Comparison of ENCODE assay signal across 22 cellular contexts in genomic region chr2:164847291-164847690, GRCh38.
"Had no signal": no experiment of that assay in that cellular context is flagged by ENCODE, and none has a peak within 500 bp of the region (broad histone marks: within the 10 kb centered on the region; RNA-seq: fewer than 3 reads in every experiment).

No MANE protein-coding gene starts in this region.

- ATAC-seq: gastrocnemius medialis; heart right ventricle; left cardiac atrium; right cardiac atrium; stimulated activated effector memory CD8-positive, alpha-beta T cell treated with anti-CD3 and anti-CD28 coated beads, Interleukin-12 subunit alpha, Interleukin-12 subunit beta, amount 100 ng/mL, for 72 hours; stimulated activated naive CD8-positive, alpha-beta T cell treated with anti-CD3 and anti-CD28 coated beads, Interleukin-15, Interleukin-2, amounts not matched to agents 100 U/mL and 50 U/mL, for 24 hours had no signal

- H3K36me3 ChIP-seq: colonic mucosa, gastrocnemius medialis, heart right ventricle, left ventricle myocardium inferior, lower lobe of right lung, pancreas, tibial artery, upper lobe of left lung, uterus had no signal

- H3K27me3 ChIP-seq: colonic mucosa, gastrocnemius medialis, pancreas, tibial artery, upper lobe of left lung, uterus had no signal

- H3K4me1 ChIP-seq: colonic mucosa, uterus had no signal

- H3K9me3 Mint-ChIP-seq: naive B cell; nephron; stimulated activated effector memory CD8-positive, alpha-beta T cell treated with anti-CD3 and anti-CD28 coated beads, Interleukin-12 subunit alpha, Interleukin-12 subunit beta, amount 100 ng/mL, for 72 hours had no signal

- H3K27me3 Mint-ChIP-seq: naive B cell, progenitor cell of endocrine pancreas had no signal

- H3K9me3 ChIP-seq: colonic mucosa, gastrocnemius medialis, heart right ventricle, left ventricle myocardium inferior, lower lobe of right lung, pancreas, tibial artery, upper lobe of left lung, uterus had no signal

- H3K36me3 Mint-ChIP-seq: naive B cell; stimulated activated effector memory CD8-positive, alpha-beta T cell treated with anti-CD3 and anti-CD28 coated beads, Interleukin-12 subunit alpha, Interleukin-12 subunit beta, amount 100 ng/mL, for 72 hours had no signal

- H3K4me3 ChIP-seq: colonic mucosa, gastrocnemius medialis, heart right ventricle, left ventricle myocardium inferior, lower lobe of right lung, pancreas, tibial artery, upper lobe of left lung, uterus had no signal

- H3K27ac ChIP-seq: colonic mucosa, gastrocnemius medialis, heart right ventricle, left ventricle myocardium inferior, lower lobe of right lung, tibial artery, upper lobe of left lung, uterus had no signal

- H3K4me3 Mint-ChIP-seq: naive B cell; nephron; stimulated activated effector memory CD8-positive, alpha-beta T cell treated with anti-CD3 and anti-CD28 coated beads, Interleukin-12 subunit alpha, Interleukin-12 subunit beta, amount 100 ng/mL, for 72 hours had no signal

- DNase-seq: colonic mucosa; dermis blood vessel endothelial cell; gastrocnemius medialis; heart right ventricle; islet precursor cell; left cardiac atrium; left ventricle myocardium inferior; lower lobe of right lung; naive B cell; occipital lobe; pancreas; right cardiac atrium; small intestine; stimulated activated CD4-positive, alpha-beta T cell treated with anti-CD3 and anti-CD28 coated beads, Interleukin-4, amount 100 ng/mL, for 1 hour; stimulated activated CD8-positive, alpha-beta memory T cell treated with anti-CD3 and anti-CD28 coated beads, Interleukin-4, amount 100 ng/mL, for 48 hours; stimulated activated naive CD8-positive, alpha-beta T cell treated with anti-CD3 and anti-CD28 coated beads, Interleukin-15, Interleukin-2, amounts not matched to agents 100 U/mL and 50 U/mL, for 24 hours; tibial artery; upper lobe of left lung; uterus had no signal

- H3K27ac Mint-ChIP-seq: progenitor cell of endocrine pancreas; stimulated activated effector memory CD8-positive, alpha-beta T cell treated with anti-CD3 and anti-CD28 coated beads, Interleukin-12 subunit alpha, Interleukin-12 subunit beta, amount 100 ng/mL, for 72 hours had no signal

- H3K4me1 Mint-ChIP-seq: stimulated activated effector memory CD8-positive, alpha-beta T cell treated with anti-CD3 and anti-CD28 coated beads, Interleukin-12 subunit alpha, Interleukin-12 subunit beta, amount 100 ng/mL, for 72 hours had no signal
